In the genomic region with DNA sequence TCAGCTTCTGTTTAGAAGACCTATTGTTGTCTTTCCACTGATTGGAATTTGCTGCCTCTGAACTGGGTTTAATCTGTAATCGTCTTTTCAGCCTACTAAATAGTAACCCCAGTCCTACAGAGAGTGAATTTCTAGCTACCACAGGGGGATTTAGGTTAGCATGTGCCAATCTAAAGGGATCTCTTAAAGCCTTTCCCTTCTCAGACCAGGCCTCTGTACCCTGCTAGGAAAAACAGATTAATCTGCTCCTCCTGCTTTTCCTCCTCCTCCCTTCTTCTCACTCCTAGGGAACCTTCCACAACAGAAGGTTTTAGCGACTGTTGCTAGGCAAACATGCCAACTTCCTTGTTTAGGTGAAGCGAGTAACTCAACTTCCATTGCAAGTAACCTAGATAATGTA, we compare ENCODE assay signal across 8 cellular contexts. TPM values are rescaled to one million over a fixed set of nuclear protein-coding genes. Genes with fewer than 3 reads are reported as not detected.
DNase-seq lines count a peak whose midpoint lies in the region; ATAC-seq and TF ChIP-seq lines count a peak whose summit lies in the region.

No MANE protein-coding gene starts in this region.

- ATAC-seq in activated CD4-positive, alpha-beta T cell treated with anti-CD3 and anti-CD28 coated beads for 36 hours: no peak
- no peak for ATAC-seq in HG03457 (IDR thresholded peaks at IDR 0.05; ENCODE audit: unreplicated experiment)
- ATAC-seq in GM18511 (IDR thresholded peaks at IDR 0.05; ENCODE audit: unreplicated experiment): no peak

- peak overlapping the region; percentile 87 for H3K4me3 Mint-ChIP-seq in activated CD4-positive, alpha-beta T cell treated with anti-CD3 and anti-CD28 coated beads for 36 hours
- peak overlapping the region; percentile 96 for H3K4me3 Mint-ChIP-seq in mesothelial cell of epicardium

- H3K27ac Mint-ChIP-seq in activated CD4-positive, alpha-beta T cell treated with anti-CD3 and anti-CD28 coated beads for 36 hours: peak overlapping the region; percentile 56
- peak overlapping the region; percentile 100 for H3K27ac Mint-ChIP-seq in mesothelial cell of epicardium

- POLR2A ChIA-PET in activated CD4-positive, alpha-beta T cell treated with anti-CD3 and anti-CD28 coated beads for 36 hours (lab: Charles Lee): interaction anchor here (0.6 kb wide), 1 partner anchor 205 kb away, joined by 3 read pairs; no protein-coding TSS in a partner anchor

- intact Hi-C loops in activated CD4-positive, alpha-beta T cell treated with anti-CD3 and anti-CD28 coated beads for 36 hours (cut with DNase I, micrococcal nuclease): loop anchor here (5.0 to 10.0 kb wide), 2 partner anchors 194 to 309 kb away; partner anchors contain the start of gene KLHL20 (in 1 of the 2)

- H3K4me1 Mint-ChIP-seq in activated CD4-positive, alpha-beta T cell treated with anti-CD3 and anti-CD28 coated beads for 36 hours: peaks cover 27% of the 10 kb centered on the region
- peaks cover 46% of the 10 kb centered on the region for H3K4me1 Mint-ChIP-seq in mesothelial cell of epicardium

- H3K27ac ChIP-seq in cingulate gyrus (ENCODE audit: low read depth, low read length): peak overlapping the region; percentile 30

- H3K27me3 Mint-ChIP-seq in activated CD4-positive, alpha-beta T cell treated with anti-CD3 and anti-CD28 coated beads for 36 hours: no peaks in the 10 kb centered on the region
- no peaks in the 10 kb centered on the region for H3K27me3 Mint-ChIP-seq in mesothelial cell of epicardium (ENCODE audit: low read depth)

- CTCF ChIA-PET in activated CD4-positive, alpha-beta T cell treated with anti-CD3 and anti-CD28 coated beads for 36 hours (lab: Charles Lee): interaction anchor here (0.7 to 1.2 kb wide), 3 partner anchors 13 to 642 kb away, joined by 3 to 6 read pairs (median 4); no protein-coding TSS in a partner anchor

- H3K9me3 Mint-ChIP-seq in activated CD4-positive, alpha-beta T cell treated with anti-CD3 and anti-CD28 coated beads for 36 hours (ENCODE audit: low read depth): no peaks in the 10 kb centered on the region
- H3K9me3 Mint-ChIP-seq in mesothelial cell of epicardium: no peaks in the 10 kb centered on the region

- H3K36me3 Mint-ChIP-seq in activated CD4-positive, alpha-beta T cell treated with anti-CD3 and anti-CD28 coated beads for 36 hours (ENCODE audit: low read depth): peaks cover 11% of the 10 kb centered on the region
- no peaks in the 10 kb centered on the region for H3K36me3 Mint-ChIP-seq in mesothelial cell of epicardium

- no peak for DNase-seq in activated CD4-positive, alpha-beta T cell treated with anti-CD3 and anti-CD28 coated beads for 36 hours
- DNase-seq in activated CD4-positive, alpha-beta T cell treated with anti-CD3 and anti-CD28 coated beads for 48 hours: no peak
- DNase-seq in OCI-M1 (lab: John Stamatoyannopoulos, UW): peak; percentile 60
- DNase-seq in mesothelial cell of epicardium (ENCODE audit: low spot score in 2 of 2, unreplicated experiment in 2 of 2): no peak
- no peak for DNase-seq in HuH-7 (ENCODE audit: low spot score)

- TF ChIP-seq CTCF in mesothelial cell of epicardium (IDR thresholded peaks at IDR 0.05; ENCODE audit: unreplicated experiment): no peak

RNA-seq across cellular contexts. Expression of gene RC3H1, which starts 1.3 kb away (rescaled TPM):
- total RNA-seq in activated CD4-positive, alpha-beta T cell treated with anti-CD3 and anti-CD28 coated beads for 36 hours: 10 to 100 TPM; 27.3 to 37.0 TPM
- total RNA-seq in mesothelial cell of epicardium: 43.7 to 52.0 TPM (median 48.1 TPM) in 3 replicates
